In the genomic region with DNA sequence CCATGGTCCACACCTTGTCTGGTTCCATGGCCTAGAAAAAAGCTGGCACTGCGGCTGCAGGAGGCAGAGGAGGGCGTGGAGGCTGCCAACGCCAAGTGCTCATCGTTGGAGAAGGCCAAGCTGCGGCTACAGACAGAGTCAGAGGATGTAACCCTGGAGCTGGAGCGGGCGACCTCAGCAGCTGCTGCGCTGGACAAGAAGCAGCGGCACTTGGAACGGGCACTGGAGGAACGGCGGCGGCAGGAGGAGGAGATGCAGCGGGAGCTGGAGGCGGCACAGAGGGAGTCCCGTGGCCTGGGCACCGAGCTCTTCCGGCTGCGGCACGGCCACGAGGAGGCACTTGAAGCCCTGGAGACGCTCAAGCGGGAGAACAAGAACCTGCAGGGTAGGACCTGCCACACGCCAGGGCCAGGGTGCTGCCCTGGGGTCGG, we compare ENCODE assay signal across 1 cellular context.
TF ChIP-seq lines count a peak whose summit lies in the region.

No MANE protein-coding gene starts in this region.

TF ChIP-seq in HepG2, 621 proteins besides CTCF, POLR2A, EP300 and RAD21:
- TF ChIP-seq, protein P1, sequence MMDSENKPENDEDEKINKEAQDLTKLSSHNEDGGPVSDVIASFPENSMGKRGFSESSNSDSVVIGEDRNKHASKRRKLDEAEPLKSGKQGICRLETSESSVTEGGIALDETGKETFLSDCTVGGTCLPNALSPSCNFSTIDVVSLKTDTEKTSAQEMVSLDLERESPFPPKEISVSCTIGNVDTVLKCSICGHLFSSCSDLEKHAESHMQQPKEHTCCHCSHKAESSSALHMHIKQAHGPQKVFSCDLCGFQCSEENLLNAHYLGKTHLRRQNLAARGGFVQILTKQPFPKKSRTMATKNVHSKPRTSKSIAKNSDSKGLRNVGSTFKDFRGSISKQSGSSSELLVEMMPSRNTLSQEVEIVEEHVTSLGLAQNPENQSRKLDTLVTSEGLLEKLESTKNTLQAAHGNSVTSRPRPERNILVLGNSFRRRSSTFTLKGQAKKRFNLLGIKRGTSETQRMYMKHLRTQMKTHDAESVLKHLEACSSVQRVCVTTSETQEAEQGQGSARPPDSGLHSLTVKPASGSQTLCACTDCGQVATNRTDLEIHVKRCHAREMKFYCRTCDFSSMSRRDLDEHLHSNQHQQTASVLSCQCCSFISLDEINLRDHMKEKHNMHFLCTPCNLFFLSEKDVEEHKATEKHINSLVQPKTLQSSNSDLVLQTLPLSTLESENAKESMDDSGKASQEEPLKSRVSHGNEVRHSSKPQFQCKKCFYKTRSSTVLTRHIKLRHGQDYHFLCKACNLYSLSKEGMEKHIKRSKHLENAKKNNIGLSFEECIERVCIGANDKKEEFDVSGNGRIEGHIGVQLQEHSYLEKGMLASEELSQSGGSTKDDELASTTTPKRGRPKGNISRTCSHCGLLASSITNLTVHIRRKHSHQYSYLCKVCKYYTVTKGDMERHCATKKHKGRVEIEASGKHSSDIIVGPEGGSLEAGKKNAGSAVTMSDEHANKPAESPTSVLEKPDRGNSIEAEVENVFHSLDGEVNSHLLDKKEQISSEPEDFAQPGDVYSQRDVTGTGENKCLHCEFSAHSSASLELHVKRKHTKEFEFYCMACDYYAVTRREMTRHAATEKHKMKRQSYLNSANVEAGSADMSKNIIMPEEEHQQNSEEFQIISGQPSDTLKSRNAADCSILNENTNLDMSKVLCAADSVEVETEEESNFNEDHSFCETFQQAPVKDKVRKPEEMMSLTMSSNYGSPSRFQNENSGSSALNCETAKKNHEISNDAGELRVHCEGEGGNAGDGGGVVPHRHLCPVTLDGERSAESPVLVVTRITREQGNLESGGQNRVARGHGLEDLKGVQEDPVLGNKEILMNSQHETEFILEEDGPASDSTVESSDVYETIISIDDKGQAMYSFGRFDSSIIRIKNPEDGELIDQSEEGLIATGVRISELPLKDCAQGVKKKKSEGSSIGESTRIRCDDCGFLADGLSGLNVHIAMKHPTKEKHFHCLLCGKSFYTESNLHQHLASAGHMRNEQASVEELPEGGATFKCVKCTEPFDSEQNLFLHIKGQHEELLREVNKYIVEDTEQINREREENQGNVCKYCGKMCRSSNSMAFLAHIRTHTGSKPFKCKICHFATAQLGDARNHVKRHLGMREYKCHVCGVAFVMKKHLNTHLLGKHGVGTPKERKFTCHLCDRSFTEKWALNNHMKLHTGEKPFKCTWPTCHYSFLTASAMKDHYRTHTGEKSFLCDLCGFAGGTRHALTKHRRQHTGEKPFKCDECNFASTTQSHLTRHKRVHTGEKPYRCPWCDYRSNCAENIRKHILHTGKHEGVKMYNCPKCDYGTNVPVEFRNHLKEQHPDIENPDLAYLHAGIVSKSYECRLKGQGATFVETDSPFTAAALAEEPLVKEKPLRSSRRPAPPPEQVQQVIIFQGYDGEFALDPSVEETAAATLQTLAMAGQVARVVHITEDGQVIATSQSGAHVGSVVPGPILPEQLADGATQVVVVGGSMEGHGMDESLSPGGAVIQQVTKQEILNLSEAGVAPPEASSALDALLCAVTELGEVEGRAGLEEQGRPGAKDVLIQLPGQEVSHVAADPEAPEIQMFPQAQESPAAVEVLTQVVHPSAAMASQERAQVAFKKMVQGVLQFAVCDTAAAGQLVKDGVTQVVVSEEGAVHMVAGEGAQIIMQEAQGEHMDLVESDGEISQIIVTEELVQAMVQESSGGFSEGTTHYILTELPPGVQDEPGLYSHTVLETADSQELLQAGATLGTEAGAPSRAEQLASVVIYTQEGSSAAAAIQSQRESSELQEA (CRISPR knock-in tag; IDR thresholded peaks at IDR 0.05; ENCODE audit: not compliant biosample characterization) = no peak
- 0 out of 2 replicates have a peak, but pooled peaks have one; percentile 5 for TF ChIP-seq ZBTB38 (CRISPR knock-in tag; IDR thresholded peaks at IDR 0.05)
- TF ChIP-seq HES4 (CRISPR knock-in tag; IDR thresholded peaks at IDR 0.05; ENCODE audit: borderline replicate concordance) = 0 out of 2 replicates have a peak, but pooled peaks have one; percentile 25
- TF ChIP-seq ESRRA (CRISPR knock-in tag; IDR thresholded peaks at IDR 0.05; ENCODE audit: low read depth) = no peak
- TF ChIP-seq AGO2 (optimal IDR thresholded peaks at IDR 0.05; ENCODE audit: low read depth, low read length) = peak; percentile 70
- TF ChIP-seq ZNF235 (CRISPR knock-in tag; IDR thresholded peaks at IDR 0.05; ENCODE audit: borderline replicate concordance) = 0 out of 2 replicates have a peak, but pooled peaks have one; percentile 36
- TF ChIP-seq, protein P2, sequence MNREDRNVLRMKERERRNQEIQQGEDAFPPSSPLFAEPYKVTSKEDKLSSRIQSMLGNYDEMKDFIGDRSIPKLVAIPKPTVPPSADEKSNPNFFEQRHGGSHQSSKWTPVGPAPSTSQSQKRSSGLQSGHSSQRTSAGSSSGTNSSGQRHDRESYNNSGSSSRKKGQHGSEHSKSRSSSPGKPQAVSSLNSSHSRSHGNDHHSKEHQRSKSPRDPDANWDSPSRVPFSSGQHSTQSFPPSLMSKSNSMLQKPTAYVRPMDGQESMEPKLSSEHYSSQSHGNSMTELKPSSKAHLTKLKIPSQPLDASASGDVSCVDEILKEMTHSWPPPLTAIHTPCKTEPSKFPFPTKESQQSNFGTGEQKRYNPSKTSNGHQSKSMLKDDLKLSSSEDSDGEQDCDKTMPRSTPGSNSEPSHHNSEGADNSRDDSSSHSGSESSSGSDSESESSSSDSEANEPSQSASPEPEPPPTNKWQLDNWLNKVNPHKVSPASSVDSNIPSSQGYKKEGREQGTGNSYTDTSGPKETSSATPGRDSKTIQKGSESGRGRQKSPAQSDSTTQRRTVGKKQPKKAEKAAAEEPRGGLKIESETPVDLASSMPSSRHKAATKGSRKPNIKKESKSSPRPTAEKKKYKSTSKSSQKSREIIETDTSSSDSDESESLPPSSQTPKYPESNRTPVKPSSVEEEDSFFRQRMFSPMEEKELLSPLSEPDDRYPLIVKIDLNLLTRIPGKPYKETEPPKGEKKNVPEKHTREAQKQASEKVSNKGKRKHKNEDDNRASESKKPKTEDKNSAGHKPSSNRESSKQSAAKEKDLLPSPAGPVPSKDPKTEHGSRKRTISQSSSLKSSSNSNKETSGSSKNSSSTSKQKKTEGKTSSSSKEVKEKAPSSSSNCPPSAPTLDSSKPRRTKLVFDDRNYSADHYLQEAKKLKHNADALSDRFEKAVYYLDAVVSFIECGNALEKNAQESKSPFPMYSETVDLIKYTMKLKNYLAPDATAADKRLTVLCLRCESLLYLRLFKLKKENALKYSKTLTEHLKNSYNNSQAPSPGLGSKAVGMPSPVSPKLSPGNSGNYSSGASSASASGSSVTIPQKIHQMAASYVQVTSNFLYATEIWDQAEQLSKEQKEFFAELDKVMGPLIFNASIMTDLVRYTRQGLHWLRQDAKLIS (CRISPR knock-in tag; IDR thresholded peaks at IDR 0.05) = no peak
- 0 out of 2 replicates have a peak, but pooled peaks have one; percentile 51 for TF ChIP-seq SSRP1 (CRISPR knock-in tag; IDR thresholded peaks at IDR 0.05)
- TF ChIP-seq, protein P3, sequence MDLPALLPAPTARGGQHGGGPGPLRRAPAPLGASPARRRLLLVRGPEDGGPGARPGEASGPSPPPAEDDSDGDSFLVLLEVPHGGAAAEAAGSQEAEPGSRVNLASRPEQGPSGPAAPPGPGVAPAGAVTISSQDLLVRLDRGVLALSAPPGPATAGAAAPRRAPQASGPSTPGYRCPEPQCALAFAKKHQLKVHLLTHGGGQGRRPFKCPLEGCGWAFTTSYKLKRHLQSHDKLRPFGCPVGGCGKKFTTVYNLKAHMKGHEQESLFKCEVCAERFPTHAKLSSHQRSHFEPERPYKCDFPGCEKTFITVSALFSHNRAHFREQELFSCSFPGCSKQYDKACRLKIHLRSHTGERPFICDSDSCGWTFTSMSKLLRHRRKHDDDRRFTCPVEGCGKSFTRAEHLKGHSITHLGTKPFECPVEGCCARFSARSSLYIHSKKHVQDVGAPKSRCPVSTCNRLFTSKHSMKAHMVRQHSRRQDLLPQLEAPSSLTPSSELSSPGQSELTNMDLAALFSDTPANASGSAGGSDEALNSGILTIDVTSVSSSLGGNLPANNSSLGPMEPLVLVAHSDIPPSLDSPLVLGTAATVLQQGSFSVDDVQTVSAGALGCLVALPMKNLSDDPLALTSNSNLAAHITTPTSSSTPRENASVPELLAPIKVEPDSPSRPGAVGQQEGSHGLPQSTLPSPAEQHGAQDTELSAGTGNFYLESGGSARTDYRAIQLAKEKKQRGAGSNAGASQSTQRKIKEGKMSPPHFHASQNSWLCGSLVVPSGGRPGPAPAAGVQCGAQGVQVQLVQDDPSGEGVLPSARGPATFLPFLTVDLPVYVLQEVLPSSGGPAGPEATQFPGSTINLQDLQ (CRISPR knock-in tag; IDR thresholded peaks at IDR 0.05) = 0 out of 2 replicates have a peak, but pooled peaks have one; percentile 43
- TF ChIP-seq, protein P4, sequence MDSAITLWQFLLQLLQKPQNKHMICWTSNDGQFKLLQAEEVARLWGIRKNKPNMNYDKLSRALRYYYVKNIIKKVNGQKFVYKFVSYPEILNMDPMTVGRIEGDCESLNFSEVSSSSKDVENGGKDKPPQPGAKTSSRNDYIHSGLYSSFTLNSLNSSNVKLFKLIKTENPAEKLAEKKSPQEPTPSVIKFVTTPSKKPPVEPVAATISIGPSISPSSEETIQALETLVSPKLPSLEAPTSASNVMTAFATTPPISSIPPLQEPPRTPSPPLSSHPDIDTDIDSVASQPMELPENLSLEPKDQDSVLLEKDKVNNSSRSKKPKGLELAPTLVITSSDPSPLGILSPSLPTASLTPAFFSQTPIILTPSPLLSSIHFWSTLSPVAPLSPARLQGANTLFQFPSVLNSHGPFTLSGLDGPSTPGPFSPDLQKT (CRISPR knock-in tag; IDR thresholded peaks at IDR 0.05; ENCODE audit: borderline replicate concordance) = no peak
- TF ChIP-seq ZNF737 (CRISPR knock-in tag; IDR thresholded peaks at IDR 0.05; ENCODE audit: borderline replicate concordance) = no peak
